In genomic region chr14:51604078-51604477, GRCh38 we compare ENCODE assay signal across 16 cellular contexts. TPM values are rescaled to one million over a fixed set of nuclear protein-coding genes. Genes with fewer than 3 reads are reported as not detected.
DNase-seq lines count a peak whose midpoint lies in the region; ATAC-seq and TF ChIP-seq lines count a peak whose summit lies in the region.
"Had no signal": no experiment of that assay in that cellular context is flagged by ENCODE, and none has a peak within 500 bp of the region (broad histone marks: within the 10 kb centered on the region; RNA-seq: fewer than 3 reads in every experiment).

No MANE protein-coding gene starts in this region.

- H3K36me3 Mint-ChIP-seq in activated CD4-positive, alpha-beta T cell treated with anti-CD3 and anti-CD28 coated beads, Interleukin-2, amount 10 ng/mL, durations not matched to agents 24 days and 14 days (ENCODE audit: low read depth): no peaks in the 10 kb centered on the region
- no peaks in the 10 kb centered on the region for H3K36me3 Mint-ChIP-seq in naive thymus-derived CD8-positive, alpha-beta T cell
- no peaks in the 10 kb centered on the region for H3K36me3 Mint-ChIP-seq in activated CD8-positive, alpha-beta T cell treated with anti-CD3 and anti-CD28 coated beads for 36 hours (ENCODE audit: low read depth)
- H3K36me3 Mint-ChIP-seq: activated CD4-positive, alpha-beta memory T cell treated with anti-CD3 and anti-CD28 coated beads for 36 hours; natural killer cell treated with Interleukin-12 subunit alpha and Interleukin-12 subunit beta and Interleukin-15 and Interleukin-18, amount 100 ng/mL, for 72 hours had no signal

- TF ChIP-seq CTCF in fibroblast of mammary gland (conservative IDR thresholded peaks at IDR 0.05; ENCODE audit: control insufficient read depth, insufficient read depth, low read depth, low read length): no peak
- no peak for TF ChIP-seq CTCF in activated CD8-positive, alpha-beta T cell treated with anti-CD3 and anti-CD28 coated beads for 36 hours (IDR thresholded peaks at IDR 0.05)

- DNase-seq in EL: peak; percentile 97
- peak; percentile 91 for DNase-seq in RPMI7951 (ENCODE audit: low read depth)
- DNase-seq in fibroblast of mammary gland (ENCODE audit: low read depth): peak; percentile 79
- peak; percentile 61 for DNase-seq in renal cortical epithelial cell (ENCODE audit: low read depth)
- no peak for DNase-seq in activated CD4-positive, alpha-beta T cell treated with anti-CD3 and anti-CD28 coated beads, Interleukin-2, amount 10 ng/mL, durations not matched to agents 24 days and 14 days
- DNase-seq in activated CD4-positive, alpha-beta T cell treated with anti-CD3 and anti-CD28 coated beads, Interleukin-2, amount 50 U/mL, for 48 hours: no peak
- DNase-seq in naive thymus-derived CD8-positive, alpha-beta T cell: no peak
- no peak for DNase-seq in activated CD8-positive, alpha-beta T cell treated with anti-CD3 and anti-CD28 coated beads for 36 hours
- DNase-seq: activated CD4-positive, alpha-beta memory T cell treated with anti-CD3 and anti-CD28 coated beads for 36 hours; H7; NCI-H187 treated with DMSO at 0.1 percent for 48 hours; NCI-H526; sigmoid colon; stimulated activated naive CD4-positive, alpha-beta T cell treated with Interleukin-2 at 50 U/mL for 16 hours had no signal

- peaks cover 30% of the 10 kb centered on the region for H3K27me3 Mint-ChIP-seq in activated CD4-positive, alpha-beta T cell treated with anti-CD3 and anti-CD28 coated beads, Interleukin-2, amount 10 ng/mL, durations not matched to agents 24 days and 14 days
- H3K27me3 Mint-ChIP-seq in naive thymus-derived CD8-positive, alpha-beta T cell: peaks cover 3 to 25% (median 19%) of the 10 kb centered on the region in 5 donors
- peaks cover 15% of the 10 kb centered on the region for H3K27me3 Mint-ChIP-seq in activated CD8-positive, alpha-beta T cell treated with anti-CD3 and anti-CD28 coated beads for 36 hours

- POLR2A ChIA-PET in naive thymus-derived CD8-positive, alpha-beta T cell (lab: Charles Lee): no interaction called here
- POLR2A ChIA-PET in activated CD8-positive, alpha-beta T cell treated with anti-CD3 and anti-CD28 coated beads for 36 hours (lab: Charles Lee): no interaction called here

- H3K4me3 Mint-ChIP-seq in activated CD4-positive, alpha-beta T cell treated with anti-CD3 and anti-CD28 coated beads, Interleukin-2, amount 10 ng/mL, durations not matched to agents 24 days and 14 days: no peak overlapping the region
- no peak overlapping the region for H3K4me3 Mint-ChIP-seq in naive thymus-derived CD8-positive, alpha-beta T cell
- no peak overlapping the region for H3K4me3 Mint-ChIP-seq in activated CD8-positive, alpha-beta T cell treated with anti-CD3 and anti-CD28 coated beads for 36 hours
- H3K4me3 Mint-ChIP-seq: activated CD4-positive, alpha-beta memory T cell treated with anti-CD3 and anti-CD28 coated beads for 36 hours; natural killer cell treated with Interleukin-12 subunit alpha and Interleukin-12 subunit beta and Interleukin-15 and Interleukin-18, amount 100 ng/mL, for 72 hours had no signal

- ATAC-seq in naive thymus-derived CD8-positive, alpha-beta T cell: no peak
- ATAC-seq in activated CD8-positive, alpha-beta T cell treated with anti-CD3 and anti-CD28 coated beads for 36 hours: no peak
- ATAC-seq: natural killer cell treated with Interleukin-12 subunit alpha and Interleukin-12 subunit beta and Interleukin-15 and Interleukin-18, amount 100 ng/mL, for 72 hours had no signal

- H3K9me3 Mint-ChIP-seq in activated CD4-positive, alpha-beta T cell treated with anti-CD3 and anti-CD28 coated beads, Interleukin-2, amount 10 ng/mL, durations not matched to agents 24 days and 14 days: no peaks in the 10 kb centered on the region
- H3K9me3 Mint-ChIP-seq in naive thymus-derived CD8-positive, alpha-beta T cell: no peaks in the 10 kb centered on the region
- H3K9me3 Mint-ChIP-seq in activated CD8-positive, alpha-beta T cell treated with anti-CD3 and anti-CD28 coated beads for 36 hours: no peaks in the 10 kb centered on the region
- H3K9me3 Mint-ChIP-seq: activated CD4-positive, alpha-beta memory T cell treated with anti-CD3 and anti-CD28 coated beads for 36 hours; natural killer cell treated with Interleukin-12 subunit alpha and Interleukin-12 subunit beta and Interleukin-15 and Interleukin-18, amount 100 ng/mL, for 72 hours had no signal

- H3K4me3 ChIP-seq in fibroblast of mammary gland (ENCODE audit: control insufficient read depth, low read depth, low read length): no peak overlapping the region
- H3K4me3 ChIP-seq: cardiac muscle cell, sigmoid colon had no signal

- CTCF ChIA-PET in activated CD8-positive, alpha-beta T cell treated with anti-CD3 and anti-CD28 coated beads for 36 hours (lab: Charles Lee): no interaction called here

- intact Hi-C loops in activated CD4-positive, alpha-beta T cell treated with anti-CD3 and anti-CD28 coated beads, Interleukin-2, amount 10 ng/mL, durations not matched to agents 24 days and 14 days (cut with micrococcal nuclease): no loop called here
- intact Hi-C loops in activated CD8-positive, alpha-beta T cell treated with anti-CD3 and anti-CD28 coated beads for 36 hours (cut with micrococcal nuclease): no loop called here

- H3K27ac Mint-ChIP-seq in activated CD4-positive, alpha-beta T cell treated with anti-CD3 and anti-CD28 coated beads, Interleukin-2, amount 10 ng/mL, durations not matched to agents 24 days and 14 days: no peak overlapping the region
- peak overlapping the region in 1 of 10 donors; percentile 50 for H3K27ac Mint-ChIP-seq in naive thymus-derived CD8-positive, alpha-beta T cell
- H3K27ac Mint-ChIP-seq in activated CD8-positive, alpha-beta T cell treated with anti-CD3 and anti-CD28 coated beads for 36 hours: no peak overlapping the region
- H3K27ac Mint-ChIP-seq: activated CD4-positive, alpha-beta memory T cell treated with anti-CD3 and anti-CD28 coated beads for 36 hours; natural killer cell treated with Interleukin-12 subunit alpha and Interleukin-12 subunit beta and Interleukin-15 and Interleukin-18, amount 100 ng/mL, for 72 hours had no signal

- no peaks in the 10 kb centered on the region for H3K4me1 Mint-ChIP-seq in activated CD4-positive, alpha-beta T cell treated with anti-CD3 and anti-CD28 coated beads, Interleukin-2, amount 10 ng/mL, durations not matched to agents 24 days and 14 days
- no peaks in the 10 kb centered on the region for H3K4me1 Mint-ChIP-seq in naive thymus-derived CD8-positive, alpha-beta T cell
- no peaks in the 10 kb centered on the region for H3K4me1 Mint-ChIP-seq in activated CD8-positive, alpha-beta T cell treated with anti-CD3 and anti-CD28 coated beads for 36 hours (ENCODE audit: low read depth)

RNA-seq across cellular contexts. Expression of gene FRMD6, which starts 47.6 kb away (rescaled TPM):
- 98.9 and 127 TPM in 2 replicates for total RNA-seq in RPMI7951 (2014; rRNA removed; shearing (Covaris generic))
- total RNA-seq in renal cortical epithelial cell: 88.8 and 301 TPM in 2 replicates
- 5.5 and 7.4 TPM in 2 replicates for total RNA-seq in activated CD4-positive, alpha-beta T cell treated with anti-CD3 and anti-CD28 coated beads, Interleukin-2, amount 10 ng/mL, durations not matched to agents 24 days and 14 days
- 1 to 10 TPM; 4.1 to 4.2 TPM for total RNA-seq in naive thymus-derived CD8-positive, alpha-beta T cell
- under 1 TPM; 0.15 to 0.44 (median 0.38) TPM for polyA plus RNA-seq in naive thymus-derived CD8-positive, alpha-beta T cell
- 1 to 10 TPM; 2.7 to 4.9 TPM for total RNA-seq in activated CD8-positive, alpha-beta T cell treated with anti-CD3 and anti-CD28 coated beads for 36 hours

Comparison
In these comparisons a context has a peak if more than half of its experiments do, and no peak if none do; other contexts are left out.
1. DNase-seq: peak in EL (single experiment), RPMI7951 (single experiment), fibroblast of mammary gland (single experiment) and renal cortical epithelial cell (single experiment); none in activated CD4-positive, alpha-beta T cell treated with anti-CD3 and anti-CD28 coated beads, Interleukin-2, amount 10 ng/mL, durations not matched to agents 24 days and 14 days (single experiment), activated CD4-positive, alpha-beta T cell treated with anti-CD3 and anti-CD28 coated beads, Interleukin-2, amount 50 U/mL, for 48 hours (0 of 2), naive thymus-derived CD8-positive, alpha-beta T cell (0 of 10) and activated CD8-positive, alpha-beta T cell treated with anti-CD3 and anti-CD28 coated beads for 36 hours (single experiment).
2. RNA of gene FRMD6, which starts 47.6 kb away (total RNA-seq): 98.9 to 127 TPM in RPMI7951 and 88.8 to 301 TPM in renal cortical epithelial cell; 5.5 to 7.4 TPM in activated CD4-positive, alpha-beta T cell treated with anti-CD3 and anti-CD28 coated beads, Interleukin-2, amount 10 ng/mL, durations not matched to agents 24 days and 14 days, 2.7 to 4.9 TPM in activated CD8-positive, alpha-beta T cell treated with anti-CD3 and anti-CD28 coated beads for 36 hours and 4.1 to 4.2 TPM in naive thymus-derived CD8-positive, alpha-beta T cell; every median in the first group is over 10 times any median in the second.